ENCODE assay signal across 8 cellular contexts in genomic region chr10:61284222-61284890, GRCh38.
DNase-seq lines count a peak whose midpoint lies in the region; ATAC-seq, FAIRE-seq and TF ChIP-seq lines count a peak whose summit lies in the region.

No MANE protein-coding gene starts in this region.

- CTCF ChIA-PET in WTC11 (lab: Charles Lee), result interaction anchor here (0.6 to 1.4 kb wide), 5 partner anchors 10 to 468 kb away, joined by 3 to 4 read pairs (median 3); no protein-coding TSS in a partner anchor

- no peaks in the 10 kb centered on the region for H3K9me3 Mint-ChIP-seq in activated T-cell treated with anti-CD3 and anti-CD28 coated beads, Interleukin-2, amount 50 U/mL, for 72 hours
- peaks cover 4% of the 10 kb centered on the region; the same call in 1 of the 2 replicates for H3K9me3 Mint-ChIP-seq in WTC11

- H3K4me1 Mint-ChIP-seq in activated T-cell treated with anti-CD3 and anti-CD28 coated beads, Interleukin-2, amount 50 U/mL, for 72 hours (ENCODE audit: low read depth), result peaks cover 25% of the 10 kb centered on the region
- H3K4me1 Mint-ChIP-seq in WTC11, result no peaks in the 10 kb centered on the region

- intact Hi-C loops in prostate gland (cut with DNase I), result loop anchor here (2.0 to 10.0 kb wide), 5 partner anchors 147 to 840 kb away; no protein-coding TSS in a partner anchor

- ATAC-seq in activated T-cell treated with anti-CD3 and anti-CD28 coated beads, Interleukin-2, amount 50 U/mL, for 72 hours (replicated peaks in 1 of 2), result no peak
- no peak for ATAC-seq in WTC11
- ATAC-seq in GM18870 (IDR thresholded peaks at IDR 0.05; ENCODE audit: unreplicated experiment), result no peak
- ATAC-seq in GM18861 (IDR thresholded peaks at IDR 0.05; ENCODE audit: unreplicated experiment), result no peak

- FAIRE-seq in frontal cortex (lab: Jason Lieb, UNC), result peak; percentile 98

- peak overlapping the region; percentile 15 to 44 for H3K27ac ChIP-seq in prostate gland

- H3K27me3 ChIP-seq in prostate gland (replicated peaks; ENCODE audit: insufficient read depth), result no peaks in the 10 kb centered on the region

- H3K4me3 Mint-ChIP-seq in activated T-cell treated with anti-CD3 and anti-CD28 coated beads, Interleukin-2, amount 50 U/mL, for 72 hours, result peak overlapping the region; percentile 22 to 39
- no peak overlapping the region for H3K4me3 Mint-ChIP-seq in WTC11

- no peaks in the 10 kb centered on the region for H3K36me3 Mint-ChIP-seq in activated T-cell treated with anti-CD3 and anti-CD28 coated beads, Interleukin-2, amount 50 U/mL, for 72 hours (ENCODE audit: insufficient read depth in 2 of 2)
- H3K36me3 Mint-ChIP-seq in WTC11, result no peaks in the 10 kb centered on the region

- H3K27me3 Mint-ChIP-seq in activated T-cell treated with anti-CD3 and anti-CD28 coated beads, Interleukin-2, amount 50 U/mL, for 72 hours (ENCODE audit: low read depth), result no peaks in the 10 kb centered on the region
- no peaks in the 10 kb centered on the region for H3K27me3 Mint-ChIP-seq in WTC11 (ENCODE audit: low read depth)

- H3K4me1 ChIP-seq in prostate gland (replicated peaks), result no peaks in the 10 kb centered on the region

- TF ChIP-seq CTCF in WTC11 (IDR thresholded peaks at IDR 0.05) (peak; percentile 38), prostate gland (IDR thresholded peaks at IDR 0.05) (peak; percentile 60 to 88 (median 85))

- H3K9me3 ChIP-seq in prostate gland, result no peaks in the 10 kb centered on the region

- no peak overlapping the region for H3K4me3 ChIP-seq in prostate gland

- POLR2A ChIA-PET in WTC11 (lab: Charles Lee), result no interaction called here

- peak overlapping the region; percentile 34 for H3K27ac Mint-ChIP-seq in activated T-cell treated with anti-CD3 and anti-CD28 coated beads, Interleukin-2, amount 50 U/mL, for 72 hours
- no peak overlapping the region for H3K27ac Mint-ChIP-seq in WTC11

- 3% methylated on average over 5 of the region's 5 CpGs for WGBS in prostate gland

- DNase-seq in activated T-cell treated with anti-CD3 and anti-CD28 coated beads, Interleukin-2, amount 50 U/mL, for 72 hours, result peak in 1 of 2 donors; percentile 6
- DNase-seq in activated T-cell treated with anti-CD3 and anti-CD28 coated beads, Interleukin-2, amount 50 U/mL, for 1 hour, result no peak
- peak; percentile 36 for DNase-seq in NCI-H1092 (lab: John Stamatoyannopoulos, UW)
- DNase-seq in WTC11 (ENCODE audit: low spot score), result no peak
- DNase-seq in frontal cortex (ENCODE audit: low spot score in 2 of 2), result peak in 1 of 2 donors; percentile 8
- DNase-seq in prostate gland (ENCODE audit: low spot score), result peak; percentile 45

- H3K36me3 ChIP-seq in prostate gland, result no peaks in the 10 kb centered on the region

- no peak for TF ChIP-seq POLR2A in prostate gland (IDR thresholded peaks at IDR 0.05)

TF ChIP-seq in WTC11, 78 proteins besides CTCF, POLR2A, EP300 and RAD21:
- TF ChIP-seq E2F1 (CRISPR knock-in tag; IDR thresholded peaks at IDR 0.05) (no peak), TP53 (CRISPR knock-in tag; IDR thresholded peaks at IDR 0.05) (no peak)
- TF ChIP-seq, protein P1, sequence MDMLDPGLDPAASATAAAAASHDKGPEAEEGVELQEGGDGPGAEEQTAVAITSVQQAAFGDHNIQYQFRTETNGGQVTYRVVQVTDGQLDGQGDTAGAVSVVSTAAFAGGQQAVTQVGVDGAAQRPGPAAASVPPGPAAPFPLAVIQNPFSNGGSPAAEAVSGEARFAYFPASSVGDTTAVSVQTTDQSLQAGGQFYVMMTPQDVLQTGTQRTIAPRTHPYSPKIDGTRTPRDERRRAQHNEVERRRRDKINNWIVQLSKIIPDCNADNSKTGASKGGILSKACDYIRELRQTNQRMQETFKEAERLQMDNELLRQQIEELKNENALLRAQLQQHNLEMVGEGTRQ (CRISPR knock-in tag; IDR thresholded peaks at IDR 0.05), result no peak
- TF ChIP-seq, protein P2, sequence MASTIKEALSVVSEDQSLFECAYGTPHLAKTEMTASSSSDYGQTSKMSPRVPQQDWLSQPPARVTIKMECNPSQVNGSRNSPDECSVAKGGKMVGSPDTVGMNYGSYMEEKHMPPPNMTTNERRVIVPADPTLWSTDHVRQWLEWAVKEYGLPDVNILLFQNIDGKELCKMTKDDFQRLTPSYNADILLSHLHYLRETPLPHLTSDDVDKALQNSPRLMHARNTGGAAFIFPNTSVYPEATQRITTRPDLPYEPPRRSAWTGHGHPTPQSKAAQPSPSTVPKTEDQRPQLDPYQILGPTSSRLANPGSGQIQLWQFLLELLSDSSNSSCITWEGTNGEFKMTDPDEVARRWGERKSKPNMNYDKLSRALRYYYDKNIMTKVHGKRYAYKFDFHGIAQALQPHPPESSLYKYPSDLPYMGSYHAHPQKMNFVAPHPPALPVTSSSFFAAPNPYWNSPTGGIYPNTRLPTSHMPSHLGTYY (CRISPR knock-in tag; IDR thresholded peaks at IDR 0.05), result no peak

Comparison
In these comparisons a context has a peak if more than half of its experiments do, and no peak if none do; other contexts are left out.
1. DNase-seq: peak in NCI-H1092 (single experiment) and prostate gland (single experiment); none in activated T-cell treated with anti-CD3 and anti-CD28 coated beads, Interleukin-2, amount 50 U/mL, for 1 hour (single experiment) and WTC11 (single experiment).